ENCODE assay signal across 10 cellular contexts in genomic region chr19:57887195-57887941, GRCh38. TPM values are rescaled to one million over a fixed set of nuclear protein-coding genes. Genes with fewer than 3 reads are reported as not detected.
DNase-seq lines count a peak whose midpoint lies in the region; ATAC-seq and TF ChIP-seq lines count a peak whose summit lies in the region.
"Had no signal": no experiment of that assay in that cellular context is flagged by ENCODE, and none has a peak within 500 bp of the region (broad histone marks: within the 10 kb centered on the region; RNA-seq: fewer than 3 reads in every experiment).

No MANE protein-coding gene starts in this region.

- H3K4me3 ChIP-seq in iPS-20b (ENCODE audit: low read length) (peak overlapping the region; percentile 97), subcutaneous abdominal adipose tissue (ENCODE audit: low read depth in 1 of 5, low read length in 5 of 5) (peak overlapping the region in 3 of 5 donors; percentile 85 to 99 (median 92)), MG63 (no peak overlapping the region), upper lobe of left lung (peak overlapping the region in 1 of 4 donors; percentile 85)
- H3K4me3 ChIP-seq: SJSA1 had no signal

- no peak overlapping the region for H3K27ac Mint-ChIP-seq in activated naive CD4-positive, alpha-beta T cell treated with anti-CD3 and anti-CD28 coated beads for 36 hours
- H3K27ac Mint-ChIP-seq in activated naive CD8-positive, alpha-beta T cell, result peak overlapping the region; percentile 87

- H3K9me3 ChIP-seq in iPS-20b (ENCODE audit: insufficient read depth, low read depth, low read length) (no peaks in the 10 kb centered on the region), subcutaneous abdominal adipose tissue (ENCODE audit: control insufficient read depth in 5 of 5, low read length in 5 of 5) (peaks cover 0 to 15% (median 5%) of the 10 kb centered on the region in 5 donors), MG63 (peaks cover 24% of the 10 kb centered on the region), upper lobe of left lung (peaks cover 0 to 12% (median 3%) of the 10 kb centered on the region in 4 donors)

- no peak for DNase-seq in activated naive CD4-positive, alpha-beta T cell treated with anti-CD3 and anti-CD28 coated beads for 36 hours
- DNase-seq in activated naive CD4-positive, alpha-beta T cell treated with anti-CD3 and anti-CD28 coated beads, Interleukin-2, amount 50 U/mL, for 16 hours, result no peak
- DNase-seq in NCI-H1092 (lab: John Stamatoyannopoulos, UW) (no peak), MG63 (no peak), upper lobe of left lung (no peak)

- intact Hi-C loops in activated naive CD4-positive, alpha-beta T cell treated with anti-CD3 and anti-CD28 coated beads for 36 hours (cut with micrococcal nuclease), result no loop called here

- peaks cover 70% of the 10 kb centered on the region for H3K36me3 Mint-ChIP-seq in activated naive CD4-positive, alpha-beta T cell treated with anti-CD3 and anti-CD28 coated beads for 36 hours (ENCODE audit: low read depth)
- peaks cover 43% of the 10 kb centered on the region for H3K36me3 Mint-ChIP-seq in activated naive CD8-positive, alpha-beta T cell

- H3K27ac ChIP-seq in iPS-20b (ENCODE audit: low read length) (peak overlapping the region; percentile 59), subcutaneous abdominal adipose tissue (ENCODE audit: low read depth, low read length) (no peak overlapping the region), upper lobe of left lung (no peak overlapping the region)
- H3K27ac ChIP-seq: SJSA1 had no signal

- 36 to 40% methylated on average over 6 of the region's 6 CpGs for WGBS in upper lobe of left lung, 2 donors

- no peak for TF ChIP-seq POLR2A in upper lobe of left lung (IDR thresholded peaks at IDR 0.05)

- peaks cover 21% of the 10 kb centered on the region for H3K4me1 Mint-ChIP-seq in activated naive CD4-positive, alpha-beta T cell treated with anti-CD3 and anti-CD28 coated beads for 36 hours (ENCODE audit: low read depth)
- H3K4me1 Mint-ChIP-seq in activated naive CD8-positive, alpha-beta T cell (ENCODE audit: low read depth), result peaks cover 21% of the 10 kb centered on the region

- H3K9me3 Mint-ChIP-seq in activated naive CD4-positive, alpha-beta T cell treated with anti-CD3 and anti-CD28 coated beads for 36 hours, result peaks cover 45% of the 10 kb centered on the region
- peaks cover 14% of the 10 kb centered on the region for H3K9me3 Mint-ChIP-seq in activated naive CD8-positive, alpha-beta T cell (ENCODE audit: low read depth)

- CTCF ChIA-PET in activated naive CD4-positive, alpha-beta T cell treated with anti-CD3 and anti-CD28 coated beads for 36 hours (lab: Charles Lee), result interaction anchor here (0.6 to 1.4 kb wide), 2 partner anchors 28 to 209 kb away, joined by 3 to 4 read pairs; partner anchors contain the start of gene ZNF417

- H3K27me3 ChIP-seq in iPS-20b (ENCODE audit: insufficient read depth, low read length) (no peaks in the 10 kb centered on the region), subcutaneous abdominal adipose tissue (ENCODE audit: control insufficient read depth in 5 of 5, insufficient read depth in 4 of 5, low read length in 5 of 5) (no peaks in the 10 kb centered on the region), MG63 (no peaks in the 10 kb centered on the region), upper lobe of left lung (no peaks in the 10 kb centered on the region)
- H3K27me3 ChIP-seq: gastroesophageal sphincter, SJSA1 had no signal

- TF ChIP-seq EP300 in upper lobe of left lung (IDR thresholded peaks at IDR 0.05), result no peak

- H3K4me3 Mint-ChIP-seq in activated naive CD4-positive, alpha-beta T cell treated with anti-CD3 and anti-CD28 coated beads for 36 hours, result peak overlapping the region; percentile 86
- H3K4me3 Mint-ChIP-seq in activated naive CD8-positive, alpha-beta T cell, result peak overlapping the region; percentile 95

- TF ChIP-seq CTCF in upper lobe of left lung (IDR thresholded peaks at IDR 0.05), result no peak

- no peaks in the 10 kb centered on the region for H3K27me3 Mint-ChIP-seq in activated naive CD4-positive, alpha-beta T cell treated with anti-CD3 and anti-CD28 coated beads for 36 hours (ENCODE audit: low read depth)
- H3K27me3 Mint-ChIP-seq in activated naive CD8-positive, alpha-beta T cell, result no peaks in the 10 kb centered on the region

- peaks cover 10% of the 10 kb centered on the region; the same call in 1 of the 2 replicates for H3K4me1 ChIP-seq in iPS-20b (ENCODE audit: insufficient read depth, low read length)
- H3K4me1 ChIP-seq in subcutaneous abdominal adipose tissue (ENCODE audit: control insufficient read depth in 5 of 5, insufficient read depth in 5 of 5, low read length in 5 of 5), result peaks cover 0 to 17% (median 13%) of the 10 kb centered on the region in 5 donors
- peaks cover 0 to 16% (median 5%) of the 10 kb centered on the region in 4 donors for H3K4me1 ChIP-seq in upper lobe of left lung
- H3K4me1 ChIP-seq: SJSA1 had no signal

- peaks cover 39% of the 10 kb centered on the region for H3K36me3 ChIP-seq in iPS-20b (ENCODE audit: insufficient read depth, low read depth, low read length)
- peaks cover 0 to 6% (median 2%) of the 10 kb centered on the region in 5 donors for H3K36me3 ChIP-seq in subcutaneous abdominal adipose tissue (ENCODE audit: control insufficient read depth in 5 of 5, insufficient read depth in 5 of 5, low read length in 5 of 5)
- H3K36me3 ChIP-seq in MG63, result no peaks in the 10 kb centered on the region
- peaks cover 0 to 4% (median 0%) of the 10 kb centered on the region in 4 donors for H3K36me3 ChIP-seq in upper lobe of left lung
- H3K36me3 ChIP-seq: SJSA1 had no signal

- peak overlapping the region; percentile 99 for H3K9ac ChIP-seq in iPS-20b (ENCODE audit: low read depth, low read length)
- H3K9ac ChIP-seq in subcutaneous abdominal adipose tissue (ENCODE audit: low read length in 5 of 5), result no peak overlapping the region

- ATAC-seq in upper lobe of left lung (ENCODE audit: low FRiP score in 2 of 2), result no peak
- ATAC-seq: gastroesophageal sphincter had no signal

RNA-seq across cellular contexts. Expression of gene ZNF814, which starts 1.5 kb away (rescaled TPM):
- 10 to 100 TPM; 12.7 to 13.3 TPM for total RNA-seq in activated naive CD4-positive, alpha-beta T cell treated with anti-CD3 and anti-CD28 coated beads for 36 hours
- 0.56 and 2.4 TPM in 2 replicates for total RNA-seq in MG63 (2014; rRNA removed; shearing (Covaris generic); ENCODE audit: low replicate concordance)
- 10 to 100 TPM in 3 of 6 donors, 1 to 10 TPM in 3; 7.1 to 16.8 (median 9.4) TPM for total RNA-seq in upper lobe of left lung

RNA-seq across cellular contexts. Expression of gene ZNF417, which starts 29.0 kb away (rescaled TPM):
- total RNA-seq in activated naive CD4-positive, alpha-beta T cell treated with anti-CD3 and anti-CD28 coated beads for 36 hours, result 1 to 10 TPM; 7.8 to 8.3 TPM
- total RNA-seq in MG63 (2014; rRNA removed; shearing (Covaris generic); ENCODE audit: low replicate concordance), result 3.1 and 7.4 TPM in 2 replicates
- total RNA-seq in upper lobe of left lung, result 10 to 100 TPM in 5 of 6 donors, 1 to 10 TPM in 1; 7.3 to 24.1 (median 14.4) TPM

RNA-seq across cellular contexts. Expression of gene ZNF587, which starts 37.7 kb away (rescaled TPM):
- 10 to 100 TPM; 17.5 to 20.2 TPM for total RNA-seq in activated naive CD4-positive, alpha-beta T cell treated with anti-CD3 and anti-CD28 coated beads for 36 hours
- total RNA-seq in MG63 (2014; rRNA removed; shearing (Covaris generic); ENCODE audit: low replicate concordance), result 7.6 and 8.9 TPM in 2 replicates
- total RNA-seq in upper lobe of left lung, result 10 to 100 TPM; 12.2 to 52.4 (median 23.0) TPM

RNA-seq across cellular contexts. Expression of gene ZNF418, which starts 47.8 kb away (rescaled TPM):
- 1 to 10 TPM; 2.9 to 3.6 TPM for total RNA-seq in activated naive CD4-positive, alpha-beta T cell treated with anti-CD3 and anti-CD28 coated beads for 36 hours
- total RNA-seq in MG63 (2014; rRNA removed; shearing (Covaris generic); ENCODE audit: low replicate concordance), result not detected in 2 replicates
- 10 to 100 TPM in 2 of 6 donors, 1 to 10 TPM in 4; 3.3 to 18.0 (median 5.7) TPM for total RNA-seq in upper lobe of left lung

RNA-seq across cellular contexts. Expression of gene ZNF587B, which starts 57.3 kb away (rescaled TPM):
- total RNA-seq in activated naive CD4-positive, alpha-beta T cell treated with anti-CD3 and anti-CD28 coated beads for 36 hours, result 1 to 10 TPM; 8.7 to 9.2 TPM
- 4.6 and 7.6 TPM in 2 replicates for total RNA-seq in MG63 (2014; rRNA removed; shearing (Covaris generic); ENCODE audit: low replicate concordance)
- total RNA-seq in upper lobe of left lung, result 10 to 100 TPM; 10.2 to 32.5 (median 16.4) TPM
